In genomic region chr19:16874978-16875299, GRCh38 we compare ENCODE assay signal across 9 cellular contexts. TPM values are rescaled to one million over a fixed set of nuclear protein-coding genes. Genes with fewer than 3 reads are reported as not detected.
A peak's percentile ranks its signal among the peaks of the same experiment; 100 is the strongest.
DNase-seq lines count a peak whose midpoint lies in the region; ATAC-seq, FAIRE-seq and TF ChIP-seq lines count a peak whose summit lies in the region.
"Not testable (repeated sequence)": the region's sequence is repeated elsewhere in the genome, so short reads cannot be mapped to it uniquely, and the experiment has no call there.
"Had no signal": no experiment of that assay in that cellular context is flagged by ENCODE, and none has a peak within 500 bp of the region (broad histone marks: within the 10 kb centered on the region; RNA-seq: fewer than 3 reads in every experiment).

No MANE protein-coding gene starts in this region.

- not testable (repeated sequence) for TF ChIP-seq CTCF in OCI-LY3 (IDR thresholded peaks at IDR 0.05; ENCODE audit: low read depth, low read length); chondrocyte (IDR thresholded peaks at IDR 0.05); mesothelial cell of epicardium (IDR thresholded peaks at IDR 0.05; ENCODE audit: unreplicated experiment)

- peaks cover 11% of the 10 kb centered on the region for H3K79me2 ChIP-seq in OCI-LY3 (ENCODE audit: low read length)

- not testable (repeated sequence) for H3K4me3 Mint-ChIP-seq in activated CD4-positive, alpha-beta T cell treated with anti-CD3 and anti-CD28 coated beads, Interleukin-2, amount 10 ng/mL, durations not matched to agents 24 days and 14 days; chondrocyte (ENCODE audit: unreplicated experiment); mesothelial cell of epicardium
- H3K4me3 Mint-ChIP-seq in activated naive CD4-positive, alpha-beta T cell treated with anti-CD3 and anti-CD28 coated beads, Interleukin-2, amount 50 U/mL, for 24 hours = peak overlapping the region; percentile 32
- H3K4me3 Mint-ChIP-seq in stimulated activated memory B cell treated with anti-CD40 and anti-IgM and Interleukin-4, amounts not matched to agents 10 μg/mL and 1 μg/mL and 100 μg/mL, for 72 hours = peak overlapping the region; percentile 11

- DNase-seq in GM12892 (ENCODE audit: insufficient read length); activated CD4-positive, alpha-beta T cell treated with anti-CD3 and anti-CD28 coated beads, Interleukin-2, amount 10 ng/mL, durations not matched to agents 24 days and 14 days; chondrocyte (ENCODE audit: low spot score); mesothelial cell of epicardium (ENCODE audit: low spot score in 2 of 2, unreplicated experiment in 2 of 2): not testable (repeated sequence)

- H3K27me3 ChIP-seq in BLaER1; OCI-LY3 (ENCODE audit: low read depth, low read length): not testable (repeated sequence)

- intact Hi-C loops in activated CD4-positive, alpha-beta T cell treated with anti-CD3 and anti-CD28 coated beads, Interleukin-2, amount 10 ng/mL, durations not matched to agents 24 days and 14 days (cut with micrococcal nuclease) = not testable (repeated sequence)

- peaks cover 10% of the 10 kb centered on the region for H3K4me1 Mint-ChIP-seq in activated CD4-positive, alpha-beta T cell treated with anti-CD3 and anti-CD28 coated beads, Interleukin-2, amount 10 ng/mL, durations not matched to agents 24 days and 14 days
- peaks cover 15% of the 10 kb centered on the region for H3K4me1 Mint-ChIP-seq in activated naive CD4-positive, alpha-beta T cell treated with anti-CD3 and anti-CD28 coated beads, Interleukin-2, amount 50 U/mL, for 24 hours
- not testable (repeated sequence) for H3K4me1 Mint-ChIP-seq in chondrocyte (ENCODE audit: low read depth); mesothelial cell of epicardium
- peaks cover 43% of the 10 kb centered on the region for H3K4me1 Mint-ChIP-seq in stimulated activated memory B cell treated with anti-CD40 and anti-IgM and Interleukin-4, amounts not matched to agents 10 μg/mL and 1 μg/mL and 100 μg/mL, for 72 hours

- H2AFZ ChIP-seq in OCI-LY3 (ENCODE audit: low read depth, low read length) = not testable (repeated sequence)

- peaks cover 78% of the 10 kb centered on the region for H3K36me3 ChIP-seq in BLaER1
- peaks cover 52% of the 10 kb centered on the region for H3K36me3 ChIP-seq in OCI-LY3 (replicated peaks; ENCODE audit: low read depth, low read length)

- not testable (repeated sequence) for H3K9me3 Mint-ChIP-seq in activated CD4-positive, alpha-beta T cell treated with anti-CD3 and anti-CD28 coated beads, Interleukin-2, amount 10 ng/mL, durations not matched to agents 24 days and 14 days; activated naive CD4-positive, alpha-beta T cell treated with anti-CD3 and anti-CD28 coated beads, Interleukin-2, amount 50 U/mL, for 24 hours; chondrocyte (ENCODE audit: low read depth); mesothelial cell of epicardium
- H3K9me3 Mint-ChIP-seq in stimulated activated memory B cell treated with anti-CD40 and anti-IgM and Interleukin-4, amounts not matched to agents 10 μg/mL and 1 μg/mL and 100 μg/mL, for 72 hours = peaks cover 16% of the 10 kb centered on the region

- H3K27ac Mint-ChIP-seq in activated CD4-positive, alpha-beta T cell treated with anti-CD3 and anti-CD28 coated beads, Interleukin-2, amount 10 ng/mL, durations not matched to agents 24 days and 14 days = peak overlapping the region; percentile 66
- peak overlapping the region; percentile 93 for H3K27ac Mint-ChIP-seq in activated naive CD4-positive, alpha-beta T cell treated with anti-CD3 and anti-CD28 coated beads, Interleukin-2, amount 50 U/mL, for 24 hours
- peak overlapping the region; percentile 88 for H3K27ac Mint-ChIP-seq in chondrocyte (ENCODE audit: unreplicated experiment)
- H3K27ac Mint-ChIP-seq in mesothelial cell of epicardium = peak overlapping the region; percentile 35
- H3K27ac Mint-ChIP-seq in stimulated activated memory B cell treated with anti-CD40 and anti-IgM and Interleukin-4, amounts not matched to agents 10 μg/mL and 1 μg/mL and 100 μg/mL, for 72 hours = peak overlapping the region; percentile 93

- H4K20me1 ChIP-seq in BLaER1 = peaks cover 16% of the 10 kb centered on the region; the same call in 1 of the 2 replicates
- H4K20me1 ChIP-seq in OCI-LY3 (ENCODE audit: insufficient read depth, low read length) = not testable (repeated sequence)

- not testable (repeated sequence) for H3K4me3 ChIP-seq in BLaER1; OCI-LY3 (ENCODE audit: low read length)

- peak overlapping the region; percentile 82 for H3K4me2 ChIP-seq in BLaER1
- not testable (repeated sequence) for H3K4me2 ChIP-seq in OCI-LY3 (ENCODE audit: low read length)

- not testable (repeated sequence) for H3K27me3 Mint-ChIP-seq in activated CD4-positive, alpha-beta T cell treated with anti-CD3 and anti-CD28 coated beads, Interleukin-2, amount 10 ng/mL, durations not matched to agents 24 days and 14 days; activated naive CD4-positive, alpha-beta T cell treated with anti-CD3 and anti-CD28 coated beads, Interleukin-2, amount 50 U/mL, for 24 hours; chondrocyte (ENCODE audit: low read depth); mesothelial cell of epicardium (ENCODE audit: low read depth); stimulated activated memory B cell treated with anti-CD40 and anti-IgM and Interleukin-4, amounts not matched to agents 10 μg/mL and 1 μg/mL and 100 μg/mL, for 72 hours

- H3K9me3 ChIP-seq in BLaER1; OCI-LY3 (ENCODE audit: insufficient read depth, low read length): not testable (repeated sequence)

- H3K9ac ChIP-seq in BLaER1; OCI-LY3 (ENCODE audit: low read length): not testable (repeated sequence)

- H3K36me3 Mint-ChIP-seq in activated CD4-positive, alpha-beta T cell treated with anti-CD3 and anti-CD28 coated beads, Interleukin-2, amount 10 ng/mL, durations not matched to agents 24 days and 14 days (ENCODE audit: low read depth) = peaks cover 56% of the 10 kb centered on the region
- H3K36me3 Mint-ChIP-seq in activated naive CD4-positive, alpha-beta T cell treated with anti-CD3 and anti-CD28 coated beads, Interleukin-2, amount 50 U/mL, for 24 hours = peaks cover 16% of the 10 kb centered on the region
- peaks cover 38% of the 10 kb centered on the region for H3K36me3 Mint-ChIP-seq in chondrocyte (ENCODE audit: low read depth)
- H3K36me3 Mint-ChIP-seq in mesothelial cell of epicardium = peaks cover 51% of the 10 kb centered on the region
- H3K36me3 Mint-ChIP-seq in stimulated activated memory B cell treated with anti-CD40 and anti-IgM and Interleukin-4, amounts not matched to agents 10 μg/mL and 1 μg/mL and 100 μg/mL, for 72 hours = peaks cover 90% of the 10 kb centered on the region

- TF ChIP-seq POLR2A in GM12892 (IDR thresholded peaks at IDR 0.05; ENCODE audit: low read depth, low read length) = not testable (repeated sequence)

- peaks cover 61% of the 10 kb centered on the region for H3K4me1 ChIP-seq in BLaER1
- not testable (repeated sequence) for H3K4me1 ChIP-seq in OCI-LY3 (ENCODE audit: low read length)

- ATAC-seq in stimulated activated memory B cell treated with anti-CD40 and anti-IgM and Interleukin-4, amounts not matched to agents 10 μg/mL and 1 μg/mL and 100 μg/mL, for 72 hours = not testable (repeated sequence)

- FAIRE-seq in GM12892 (lab: Jason Lieb, UNC) = peak; percentile 64

- H3K27ac ChIP-seq in BLaER1 (peak overlapping the region; percentile 95), OCI-LY3 (ENCODE audit: low read length) (0 out of 2 replicates have a peak overlapping the region, but pooled peaks have one; percentile 2)

RNA-seq across cellular contexts. Expression of gene F2RL3, which starts 13.9 kb away (rescaled TPM):
- polyA plus RNA-seq in GM12892 (2012; ENCODE audit: missing spikeins) = 0.40 TPM
- total RNA-seq in activated CD4-positive, alpha-beta T cell treated with anti-CD3 and anti-CD28 coated beads, Interleukin-2, amount 10 ng/mL, durations not matched to agents 24 days and 14 days = not detected in 2 replicates
- total RNA-seq in chondrocyte (0.05 to 0.10 TPM in 2 of 3 replicates, not detected in the other), mesothelial cell of epicardium (not detected in 3 replicates)
- total RNA-seq: A172 had no signal

RNA-seq across cellular contexts. Expression of gene SIN3B, which starts 45.7 kb away (rescaled TPM):
- polyA plus RNA-seq in GM12892 (2012; ENCODE audit: missing spikeins) = 18.8 TPM
- 40.2 and 43.9 TPM in 2 replicates for total RNA-seq in activated CD4-positive, alpha-beta T cell treated with anti-CD3 and anti-CD28 coated beads, Interleukin-2, amount 10 ng/mL, durations not matched to agents 24 days and 14 days
- 59.2 to 62.2 TPM (median 59.7 TPM) in 3 replicates for total RNA-seq in chondrocyte
- 112 to 117 TPM (median 116 TPM) in 3 replicates for total RNA-seq in mesothelial cell of epicardium

Comparison
In these comparisons a context has a peak if more than half of its experiments do, and no peak if none do; other contexts are left out.
1. H3K27ac Mint-ChIP-seq: peak in every context shown above with its lines; median percentile 93 in activated naive CD4-positive, alpha-beta T cell treated with anti-CD3 and anti-CD28 coated beads, Interleukin-2, amount 50 U/mL, for 24 hours; 93 in stimulated activated memory B cell treated with anti-CD40 and anti-IgM and Interleukin-4, amounts not matched to agents 10 μg/mL and 1 μg/mL and 100 μg/mL, for 72 hours; 88 in chondrocyte; 66 in activated CD4-positive, alpha-beta T cell treated with anti-CD3 and anti-CD28 coated beads, Interleukin-2, amount 10 ng/mL, durations not matched to agents 24 days and 14 days; 35 in mesothelial cell of epicardium.